ENCODE assay signal across 11 cellular contexts in the genomic region with DNA sequence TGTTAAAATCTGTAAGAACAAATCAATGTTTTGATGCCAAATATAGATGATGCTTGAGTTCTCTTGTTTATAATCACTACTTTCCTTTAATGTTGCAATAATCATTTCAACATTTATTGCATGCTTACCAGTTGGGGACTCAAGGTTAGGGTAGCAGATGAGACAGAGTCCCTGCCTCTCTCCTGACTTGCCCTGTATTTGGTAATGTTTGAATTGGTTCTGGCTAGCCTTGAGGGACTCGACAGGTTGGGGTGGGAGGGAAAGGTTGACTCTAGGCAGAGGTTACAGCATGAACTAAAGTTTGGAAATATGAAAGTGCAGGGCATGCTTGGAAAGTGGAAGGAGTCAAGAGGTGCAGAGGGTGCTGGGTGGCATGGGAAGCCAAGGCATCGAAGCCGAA. TPM values are rescaled to one million over a fixed set of nuclear protein-coding genes. Genes with fewer than 3 reads are reported as not detected.
DNase-seq lines count a peak whose midpoint lies in the region; ATAC-seq, FAIRE-seq and TF ChIP-seq lines count a peak whose summit lies in the region.
"Had no signal": no experiment of that assay in that cellular context is flagged by ENCODE, and none has a peak within 500 bp of the region (broad histone marks: within the 10 kb centered on the region; RNA-seq: fewer than 3 reads in every experiment).

No MANE protein-coding gene starts in this region.

- H3K27ac Mint-ChIP-seq in activated naive CD8-positive, alpha-beta T cell, result peak overlapping the region; percentile 51

- H3K36me3 ChIP-seq in cardiac muscle cell (no peaks in the 10 kb centered on the region), HepG2 (replicated peaks in 1 of 2; ENCODE audit: control insufficient read depth in 1 of 2, insufficient read depth in 2 of 2, low read length in 2 of 2) (no peaks in the 10 kb centered on the region), tibial artery (no peaks in the 10 kb centered on the region)

- no peaks in the 10 kb centered on the region for H3K27me3 ChIP-seq in cardiac muscle cell
- H3K27me3 ChIP-seq in HepG2 (ENCODE audit: control insufficient read depth in 1 of 2, insufficient read depth in 2 of 2, low read length in 2 of 2), result no peaks in the 10 kb centered on the region; a peak in 1 of 5 replicates
- no peaks in the 10 kb centered on the region for H3K27me3 ChIP-seq in tibial artery

- intact Hi-C loops in left ventricle myocardium superior (cut with micrococcal nuclease), result loop anchor here (5.0 kb wide), 1 partner anchor 392 kb away; a partner anchor contains a TSS
- intact Hi-C loops in HepG2 (cut with micrococcal nuclease; ENCODE audit: unreplicated experiment), result loop anchor here (10.0 kb wide), 2 partner anchors 289 to 1079 kb away; no protein-coding TSS in a partner anchor
- intact Hi-C loops in tibial artery (cut with DNase I; ENCODE audit: low total_unique reads), result loop anchor here (10.0 kb wide), 1 partner anchor 129 kb away; a partner anchor contains a TSS

- H3K4me2 ChIP-seq in HepG2 (ENCODE audit: low read depth, low read length), result peak overlapping the region; percentile 72

- H3K4me1 Mint-ChIP-seq in activated naive CD8-positive, alpha-beta T cell (ENCODE audit: low read depth), result peaks cover 61% of the 10 kb centered on the region

- H3K4me3 ChIP-seq in cardiac muscle cell (peak overlapping the region; percentile 84), HepG2 (replicated peaks in 1 of 3; ENCODE audit: insufficient read depth in 1 of 3, low read depth in 2 of 3, low read length in 3 of 3) (peak overlapping the region; percentile 81 to 93 (median 86); a peak in 5 of 6 replicates), tibial artery (peak overlapping the region in 1 of 2 donors; percentile 80)

- peak overlapping the region; percentile 92 for H3K4me3 Mint-ChIP-seq in activated naive CD8-positive, alpha-beta T cell

- H3K9me3 ChIP-seq in cardiac muscle cell (ENCODE audit: low read depth) (no peaks in the 10 kb centered on the region), HepG2 (ENCODE audit: low read length) (no peaks in the 10 kb centered on the region), tibial artery (no peaks in the 10 kb centered on the region)

- no peak for TF ChIP-seq RAD21 in HepG2 (CRISPR knock-in tag; IDR thresholded peaks at IDR 0.05)

- H3K4me1 ChIP-seq in cardiac muscle cell (ENCODE audit: low read depth) (peaks cover 29% of the 10 kb centered on the region), HepG2 (ENCODE audit: insufficient read depth, low read length) (peaks cover 51% of the 10 kb centered on the region), tibial artery (peaks cover 0 to 74% (median 33%) of the 10 kb centered on the region in 4 donors)

- ATAC-seq in left ventricle myocardium superior (no peak), HepG2 (peak; percentile 64), GM19397 (IDR thresholded peaks at IDR 0.05; ENCODE audit: unreplicated experiment) (no peak)

- H3K27ac ChIP-seq in cardiac muscle cell (no peak overlapping the region), HepG2 (ENCODE audit: extremely low read length, insufficient read depth, low read length) (no peak overlapping the region), tibial artery (peak overlapping the region; percentile 92 to 93)
- H3K27ac ChIP-seq: RWPE1 had no signal

- POLR2A ChIA-PET in HepG2 (lab: Yijun Ruan, JAX), result no interaction called here

- H2AFZ ChIP-seq in HepG2 (ENCODE audit: low read length), result no peak overlapping the region

- no TSS peak for BruUV-seq in HepG2 (replicated peaks; lab: Mats Ljungman, UMichigan)

- H3K36me3 Mint-ChIP-seq in activated naive CD8-positive, alpha-beta T cell, result peaks cover 2% of the 10 kb centered on the region

- no peaks in the 10 kb centered on the region for H3K27me3 Mint-ChIP-seq in activated naive CD8-positive, alpha-beta T cell

- peak; percentile 43 for FAIRE-seq in HepG2 (lab: Jason Lieb, UNC)

- no peak for TF ChIP-seq POLR2A in HepG2 (IDR thresholded peaks at IDR 0.05; ENCODE audit: insufficient read depth in 1 of 2, low read depth in 2 of 2, low read length in 2 of 2)

- CTCF ChIA-PET in HepG2 (lab: Yijun Ruan, JAX; ENCODE audit: low intra/inter-chr PET ratio, low total read pairs), result no interaction called here

- in situ Hi-C loops in HepG2 (cut with HindIII; ENCODE audit: extremely low pct_ligation_motif_present, low pct_unique_long_range_greater_than_20kb), result loop anchor here (25.0 kb wide), 1 partner anchor 752 kb away; a partner anchor contains a TSS

- peaks cover 69% of the 10 kb centered on the region for H3K79me2 ChIP-seq in HepG2 (ENCODE audit: insufficient read depth, low read length)

- TF ChIP-seq CTCF in cardiac muscle cell (IDR thresholded peaks at IDR 0.05; ENCODE audit: low read depth, low read length), result no peak
- TF ChIP-seq CTCF in HepG2 (CRISPR knock-in tag; IDR thresholded peaks at IDR 0.05), result no peak
- no peak for TF ChIP-seq CTCF in tibial artery (IDR thresholded peaks at IDR 0.05)

- peak overlapping the region; percentile 84; the same call in 1 of the 2 replicates for H3K9ac ChIP-seq in HepG2 (ENCODE audit: insufficient read depth, low read depth, low read length)

- TF ChIP-seq EP300 in HepG2 (IDR thresholded peaks at IDR 0.05; ENCODE audit: low read depth in 2 of 2, low read length in 2 of 2) (no peak), HepG2 (CRISPR knock-in tag; IDR thresholded peaks at IDR 0.05; ENCODE audit: borderline replicate concordance) (no peak)

- no peaks in the 10 kb centered on the region for H3K9me3 Mint-ChIP-seq in activated naive CD8-positive, alpha-beta T cell (ENCODE audit: low read depth)

- DNase-seq in cardiac muscle cell (ENCODE audit: low read depth in 1 of 2, low spot score in 1 of 2), result no peak
- no peak for DNase-seq in left ventricle myocardium superior
- DNase-seq in HepG2 (ENCODE audit: low spot score), result peak; percentile 67
- DNase-seq in tibial artery, result no peak
- DNase-seq in DMS79 (lab: John Stamatoyannopoulos, UW), result no peak
- DNase-seq in SKM-1 (lab: John Stamatoyannopoulos, UW; ENCODE audit: unreplicated experiment), result no peak
- DNase-seq: DMS153; stimulated activated CD4-positive, alpha-beta T cell treated with anti-CD3 and anti-CD28 coated beads, Interleukin-4, amount 100 ng/mL, for 4 hours had no signal

- peaks cover 30% of the 10 kb centered on the region for H4K20me1 ChIP-seq in HepG2 (ENCODE audit: insufficient read depth, low read length)

- WGBS in HepG2 (ENCODE audit: low lambda C conversion rate), result 45% methylated on average over 3 of the region's 3 CpGs

TF ChIP-seq in HepG2, 621 proteins besides CTCF, POLR2A, EP300 and RAD21 (continues in another document):
- TF ChIP-seq, protein P1, sequence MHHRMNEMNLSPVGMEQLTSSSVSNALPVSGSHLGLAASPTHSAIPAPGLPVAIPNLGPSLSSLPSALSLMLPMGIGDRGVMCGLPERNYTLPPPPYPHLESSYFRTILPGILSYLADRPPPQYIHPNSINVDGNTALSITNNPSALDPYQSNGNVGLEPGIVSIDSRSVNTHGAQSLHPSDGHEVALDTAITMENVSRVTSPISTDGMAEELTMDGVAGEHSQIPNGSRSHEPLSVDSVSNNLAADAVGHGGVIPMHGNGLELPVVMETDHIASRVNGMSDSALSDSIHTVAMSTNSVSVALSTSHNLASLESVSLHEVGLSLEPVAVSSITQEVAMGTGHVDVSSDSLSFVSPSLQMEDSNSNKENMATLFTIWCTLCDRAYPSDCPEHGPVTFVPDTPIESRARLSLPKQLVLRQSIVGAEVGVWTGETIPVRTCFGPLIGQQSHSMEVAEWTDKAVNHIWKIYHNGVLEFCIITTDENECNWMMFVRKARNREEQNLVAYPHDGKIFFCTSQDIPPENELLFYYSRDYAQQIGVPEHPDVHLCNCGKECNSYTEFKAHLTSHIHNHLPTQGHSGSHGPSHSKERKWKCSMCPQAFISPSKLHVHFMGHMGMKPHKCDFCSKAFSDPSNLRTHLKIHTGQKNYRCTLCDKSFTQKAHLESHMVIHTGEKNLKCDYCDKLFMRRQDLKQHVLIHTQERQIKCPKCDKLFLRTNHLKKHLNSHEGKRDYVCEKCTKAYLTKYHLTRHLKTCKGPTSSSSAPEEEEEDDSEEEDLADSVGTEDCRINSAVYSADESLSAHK (CRISPR knock-in tag; IDR thresholded peaks at IDR 0.05; ENCODE audit: borderline replicate concordance), result no peak
- TF ChIP-seq SMARCE1 (IDR thresholded peaks at IDR 0.05; ENCODE audit: borderline replicate concordance) (no peak), MTA3 (CRISPR knock-in tag; IDR thresholded peaks at IDR 0.05) (no peak), MAF1 (CRISPR knock-in tag; IDR thresholded peaks at IDR 0.05; ENCODE audit: borderline replicate concordance) (no peak), TBX3 (IDR thresholded peaks at IDR 0.05; ENCODE audit: borderline replicate concordance) (no peak)
- TF ChIP-seq, protein P2, sequence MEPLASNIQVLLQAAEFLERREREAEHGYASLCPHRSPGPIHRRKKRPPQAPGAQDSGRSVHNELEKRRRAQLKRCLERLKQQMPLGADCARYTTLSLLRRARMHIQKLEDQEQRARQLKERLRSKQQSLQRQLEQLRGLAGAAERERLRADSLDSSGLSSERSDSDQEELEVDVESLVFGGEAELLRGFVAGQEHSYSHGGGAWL (CRISPR knock-in tag; IDR thresholded peaks at IDR 0.05), result no peak

RNA-seq across cellular contexts. Expression of a gene that starts 2.0 kb away (rescaled TPM):
- 26.0 and 31.4 TPM in 2 replicates for total RNA-seq in cardiac muscle cell
- polyA plus RNA-seq in cardiac muscle cell, result 25.4 and 32.7 TPM in 2 replicates
- total RNA-seq in left ventricle myocardium superior, result 29.3 TPM
- 14.6 and 22.9 TPM in 2 replicates for total RNA-seq in HepG2 (2016; rRNA removed; fragmentation: Illumina TruSeq; extraction: Trizol)
- total RNA-seq in HepG2 (2016; cell fraction: cytosol; rRNA removed; fragmentation: Illumina TruSeq; extraction: Trizol; ENCODE audit: low read depth), result 9.1 and 10.1 TPM in 2 replicates
- total RNA-seq in HepG2 (2016; cell fraction: insoluble cytoplasmic fraction; rRNA removed; fragmentation: Illumina TruSeq; extraction: Trizol), result 13.8 and 22.8 TPM in 2 replicates
- total RNA-seq in HepG2 (2016; cell fraction: membrane; rRNA removed; fragmentation: Illumina TruSeq; extraction: Trizol), result 12.7 and 14.4 TPM in 2 replicates
- total RNA-seq in HepG2 (2016; cell fraction: nucleus; rRNA removed; fragmentation: Illumina TruSeq; extraction: Trizol), result 15.7 and 16.5 TPM in 2 replicates
- 27.3 and 39.0 TPM in 2 replicates for polyA plus RNA-seq in HepG2 (2011; rRNA removed)
- 26.2 and 30.5 TPM in 2 replicates for polyA plus RNA-seq in HepG2 (2011; cell fraction: cytosol; rRNA removed)
- polyA plus RNA-seq in HepG2 (2011; cell fraction: nucleus; rRNA removed), result 25.8 and 26.5 TPM in 2 replicates
- polyA plus RNA-seq in HepG2 (2012), result 15.7 and 16.1 TPM in 2 replicates
- 0.83 and 0.85 TPM in 2 replicates for polyA plus RNA-seq in HepG2 (2016; cell fraction: cytosol; fragmentation: Illumina TruSeq; extraction: Trizol; ENCODE audit: low read depth)
- polyA plus RNA-seq in HepG2 (2016; cell fraction: insoluble cytoplasmic fraction; fragmentation: Illumina TruSeq; extraction: Trizol; ENCODE audit: low read depth), result 21.3 and 22.5 TPM in 2 replicates
- 2.5 and 3.3 TPM in 2 replicates for polyA plus RNA-seq in HepG2 (2016; cell fraction: membrane; fragmentation: Illumina TruSeq; extraction: Trizol; ENCODE audit: low read depth)
- polyA plus RNA-seq in HepG2 (2016; cell fraction: nucleus; fragmentation: Illumina TruSeq; extraction: Trizol; ENCODE audit: insufficient read depth, low read depth), result 17.4 and 18.8 TPM in 2 replicates
- polyA minus RNA-seq in HepG2 (2011; rRNA and poly(A)+ RNA removed; ENCODE audit: low replicate concordance), result 68.8 and 119 TPM in 2 replicates
- polyA minus RNA-seq in HepG2 (2011; cell fraction: cytosol; rRNA and poly(A)+ RNA removed), result 35.5 TPM in 2 replicates
- 57.9 and 71.6 TPM in 2 replicates for polyA minus RNA-seq in HepG2 (2011; cell fraction: nucleus; rRNA and poly(A)+ RNA removed)

Comparison
In these comparisons a context has a peak if more than half of its experiments do, and no peak if none do; other contexts are left out.
1. H3K27ac ChIP-seq: peak in tibial artery (2 of 2); none in cardiac muscle cell (single experiment) and HepG2 (single experiment).